ENCODE assay signal across 8 cellular contexts in the genomic region with DNA sequence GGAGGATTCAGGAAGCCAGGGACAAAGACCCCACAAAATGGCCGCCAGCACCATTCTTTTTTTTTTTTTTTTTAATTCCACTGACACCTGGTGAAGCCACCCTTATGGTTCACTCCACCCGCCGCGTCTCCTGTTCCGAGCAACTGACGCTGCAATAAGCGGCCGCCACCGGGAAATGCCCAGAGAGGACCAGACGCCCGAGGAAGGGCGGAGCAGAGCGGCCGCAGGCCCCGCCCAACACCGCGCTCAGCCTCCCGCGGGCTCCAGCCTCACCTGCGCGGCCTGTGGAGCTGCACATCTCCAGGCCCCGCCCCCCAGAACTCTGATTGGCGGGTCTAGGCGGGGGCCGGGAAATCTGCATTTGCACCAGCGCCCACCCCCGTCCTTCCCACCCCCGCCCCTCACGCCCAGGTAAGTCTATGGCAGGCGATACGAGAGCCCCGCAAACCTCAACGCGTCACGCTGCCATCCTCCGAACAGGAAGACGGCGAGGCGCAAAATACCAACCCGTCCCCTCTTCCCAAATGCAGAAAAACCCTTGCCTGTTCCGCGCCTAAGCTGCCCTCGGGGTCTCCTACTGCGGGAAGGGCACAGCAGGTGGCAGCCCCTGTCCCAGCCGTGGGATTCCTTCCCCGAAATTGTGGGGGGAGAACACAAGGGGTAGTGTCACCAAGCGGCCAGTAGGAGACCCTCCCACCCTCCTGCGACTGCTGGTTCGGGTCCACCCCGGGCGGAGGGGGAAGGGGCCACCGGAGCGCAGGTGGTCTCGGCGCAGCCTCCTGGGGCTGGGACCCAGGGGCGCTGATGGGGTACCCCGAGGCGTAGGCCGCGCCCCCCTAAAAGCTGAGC. TPM values are rescaled to one million over a fixed set of nuclear protein-coding genes. Genes with fewer than 3 reads are reported as not detected.
DNase-seq lines count a peak whose midpoint lies in the region; ATAC-seq and TF ChIP-seq lines count a peak whose summit lies in the region.

No MANE protein-coding gene starts in this region.

- CTCF ChIA-PET in AG04449 (lab: Yijun Ruan, JAX), result interaction anchor here (0.9 to 1.6 kb wide), 3 partner anchors 13 to 127 kb away, joined by 3 to 4 read pairs (median 3); no protein-coding TSS in a partner anchor

- TF ChIP-seq CTCF in AG04449 (IDR thresholded peaks at IDR 0.05; ENCODE audit: insufficient read depth, low read length, missing control alignments), result peak; percentile 56
- peak; percentile 49 for TF ChIP-seq CTCF in fibroblast of the aortic adventitia (IDR thresholded peaks at IDR 0.05; ENCODE audit: insufficient read depth, low read length)

- no peaks in the 10 kb centered on the region for H3K36me3 Mint-ChIP-seq in activated T-cell treated with anti-CD3 and anti-CD28 coated beads, Interleukin-2, amount 50 U/mL, for 4 hours (ENCODE audit: insufficient read depth)
- H3K36me3 Mint-ChIP-seq in naive B cell, result peaks cover 0 to 11% of the 10 kb centered on the region in 2 donors
- H3K36me3 Mint-ChIP-seq in stimulated activated naive CD8-positive, alpha-beta T cell treated with anti-CD3 and anti-CD28 coated beads, Interleukin-15, Interleukin-2, amounts not matched to agents 100 ng/mL and 50 ng/mL, for 24 hours (ENCODE audit: low read depth), result no peaks in the 10 kb centered on the region

- H3K4me3 ChIP-seq in AG04449 (ENCODE audit: low read depth, low read length), result peak overlapping the region; percentile 72
- H3K4me3 ChIP-seq in fibroblast of the aortic adventitia (ENCODE audit: low read depth, low read length), result peak overlapping the region; percentile 85

- peaks cover 34% of the 10 kb centered on the region for H3K27me3 Mint-ChIP-seq in activated T-cell treated with anti-CD3 and anti-CD28 coated beads, Interleukin-2, amount 50 U/mL, for 4 hours (ENCODE audit: low read depth)
- H3K27me3 Mint-ChIP-seq in naive B cell, result peaks cover 32 to 51% (median 33%) of the 10 kb centered on the region in 3 donors
- H3K27me3 Mint-ChIP-seq in stimulated activated naive CD8-positive, alpha-beta T cell treated with anti-CD3 and anti-CD28 coated beads, Interleukin-15, Interleukin-2, amounts not matched to agents 100 ng/mL and 50 ng/mL, for 24 hours, result peaks cover 40% of the 10 kb centered on the region

- H3K4me1 Mint-ChIP-seq in activated T-cell treated with anti-CD3 and anti-CD28 coated beads, Interleukin-2, amount 50 U/mL, for 4 hours (ENCODE audit: low read depth), result peaks cover 12% of the 10 kb centered on the region
- peaks cover 8% of the 10 kb centered on the region in 3 donors for H3K4me1 Mint-ChIP-seq in naive B cell
- H3K4me1 Mint-ChIP-seq in stimulated activated naive CD8-positive, alpha-beta T cell treated with anti-CD3 and anti-CD28 coated beads, Interleukin-15, Interleukin-2, amounts not matched to agents 100 ng/mL and 50 ng/mL, for 24 hours (ENCODE audit: low read depth), result peaks cover 11% of the 10 kb centered on the region

- peak; percentile 49 for ATAC-seq in GM21529 (IDR thresholded peaks at IDR 0.05; ENCODE audit: unreplicated experiment)
- peak; percentile 78 to 84 for ATAC-seq in activated T-cell treated with anti-CD3 and anti-CD28 coated beads, Interleukin-2, amount 50 U/mL, for 4 hours
- ATAC-seq in naive B cell (ENCODE audit: low read depth in 2 of 2), result peak; percentile 53 to 80
- ATAC-seq in HG03378 (IDR thresholded peaks at IDR 0.05; ENCODE audit: unreplicated experiment), result no peak

- H3K27ac Mint-ChIP-seq in naive B cell, result no peak overlapping the region
- H3K27ac Mint-ChIP-seq in stimulated activated naive CD8-positive, alpha-beta T cell treated with anti-CD3 and anti-CD28 coated beads, Interleukin-15, Interleukin-2, amounts not matched to agents 100 ng/mL and 50 ng/mL, for 24 hours, result no peak overlapping the region

- DNase-seq in AG04449 (ENCODE audit: low read depth, low spot score) (no peak), NCI-H460 (ENCODE audit: extremely low read depth, low read depth) (peak; percentile 64), fibroblast of the aortic adventitia (ENCODE audit: low read depth) (peak; percentile 16), naive B cell (peak; percentile 5)
- DNase-seq in activated T-cell treated with anti-CD3 and anti-CD28 coated beads, Interleukin-2, amount 50 U/mL, for 4 hours, result peak; percentile 23

- H3K4me3 Mint-ChIP-seq in activated T-cell treated with anti-CD3 and anti-CD28 coated beads, Interleukin-2, amount 50 U/mL, for 4 hours, result peak overlapping the region; percentile 62
- H3K4me3 Mint-ChIP-seq in naive B cell, result peak overlapping the region in 7 of 8 donors; percentile 34 to 83 (median 80)
- H3K4me3 Mint-ChIP-seq in stimulated activated naive CD8-positive, alpha-beta T cell treated with anti-CD3 and anti-CD28 coated beads, Interleukin-15, Interleukin-2, amounts not matched to agents 100 ng/mL and 50 ng/mL, for 24 hours, result peak overlapping the region; percentile 67

- POLR2A ChIA-PET in AG04449 (lab: Yijun Ruan, JAX), result no interaction called here

- H3K9me3 Mint-ChIP-seq in activated T-cell treated with anti-CD3 and anti-CD28 coated beads, Interleukin-2, amount 50 U/mL, for 4 hours, result no peaks in the 10 kb centered on the region
- peaks cover 0 to 3% (median 0%) of the 10 kb centered on the region in 7 donors for H3K9me3 Mint-ChIP-seq in naive B cell
- H3K9me3 Mint-ChIP-seq in stimulated activated naive CD8-positive, alpha-beta T cell treated with anti-CD3 and anti-CD28 coated beads, Interleukin-15, Interleukin-2, amounts not matched to agents 100 ng/mL and 50 ng/mL, for 24 hours, result no peaks in the 10 kb centered on the region

RNA-seq across cellular contexts. Expression of a gene that starts 0.9 kb away (rescaled TPM):
- total RNA-seq in NCI-H460 (2014; rRNA removed; shearing (Covaris generic)), result 28.7 and 31.8 TPM in 2 replicates
- 11.1 and 14.1 TPM in 2 replicates for polyA plus RNA-seq in NCI-H460 (2014; cell fraction: nucleus; rRNA removed)
- 1 to 10 TPM in 2 of 3 donors, under 1 TPM in 1; 0.30 to 1.2 (median 1.0) TPM for total RNA-seq in activated T-cell treated with anti-CD3 and anti-CD28 coated beads, Interleukin-2, amount 50 U/mL, for 4 hours
- total RNA-seq in fibroblast of the aortic adventitia (ENCODE audit: low replicate concordance), result 23.7 and 69.1 TPM in 2 replicates
- polyA plus RNA-seq in naive B cell (ENCODE audit: low read depth in 6 of 6), result under 1 TPM in 3 of 6 donors, not detected in 3; 0.07 to 0.13 (median 0.10) TPM

RNA-seq across cellular contexts. Expression of a gene that starts 35.1 kb away (rescaled TPM):
- total RNA-seq in NCI-H460 (2014; rRNA removed; shearing (Covaris generic)), result 1.6 and 2.3 TPM in 2 replicates
- polyA plus RNA-seq in NCI-H460 (2014; cell fraction: nucleus; rRNA removed), result 4.1 and 6.1 TPM in 2 replicates
- under 1 TPM; 0.08 to 0.22 (median 0.15) TPM for total RNA-seq in activated T-cell treated with anti-CD3 and anti-CD28 coated beads, Interleukin-2, amount 50 U/mL, for 4 hours
- 0.36 and 4.1 TPM in 2 replicates for total RNA-seq in fibroblast of the aortic adventitia (ENCODE audit: low replicate concordance)
- not detected for polyA plus RNA-seq in naive B cell (ENCODE audit: low read depth in 6 of 6)

Comparison
In these comparisons a context has a peak if more than half of its experiments do, and no peak if none do; other contexts are left out.
1. RNA of a gene that starts 0.9 kb away (total RNA-seq): 23.7 to 69.1 TPM in fibroblast of the aortic adventitia and 28.7 to 31.8 TPM in NCI-H460; 0.30 to 1.2 TPM in activated T-cell treated with anti-CD3 and anti-CD28 coated beads, Interleukin-2, amount 50 U/mL, for 4 hours; every median in the first group is over 10 times any median in the second.
2. Peak in every context shown above with its lines, with median percentiles within 50 percentile points of each other: H3K4me3 Mint-ChIP-seq.